ENCODE assay signal across 27 cellular contexts in the genomic region with DNA sequence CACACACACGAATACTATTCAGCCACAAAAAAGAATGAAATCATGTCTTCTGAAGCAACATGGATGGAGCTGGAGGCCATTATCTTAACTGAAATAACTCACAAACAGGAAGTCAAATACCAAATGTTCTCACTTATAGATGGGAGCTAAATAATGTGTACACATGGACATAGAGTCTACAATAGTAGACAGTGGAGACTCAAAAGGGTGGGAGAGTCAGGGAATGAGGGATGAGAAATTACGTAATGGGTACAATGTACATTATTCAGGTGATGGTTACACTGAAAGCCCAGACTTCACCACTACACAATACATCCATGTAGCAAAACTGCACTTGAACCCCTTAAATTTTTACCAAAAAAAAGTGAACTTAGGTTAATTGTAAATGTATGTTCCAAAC.
"Had no signal": no experiment of that assay in that cellular context is flagged by ENCODE, and none has a peak within 500 bp of the region (broad histone marks: within the 10 kb centered on the region; RNA-seq: fewer than 3 reads in every experiment).

No MANE protein-coding gene starts in this region.

- H3K4me3 ChIP-seq: stomach, suprapubic skin, testis, thoracic aorta, thyroid gland, tibial artery, tibial nerve, transverse colon, upper lobe of left lung, upper lobe of right lung, uterus, vagina had no signal

- FAIRE-seq: urothelium cell line had no signal

- H3K36me3 ChIP-seq: uterus had no signal

- H3K4me1 ChIP-seq: stomach, suprapubic skin, testis, thyroid gland, tibial nerve, transverse colon, upper lobe of left lung, upper lobe of right lung, uterus, vagina had no signal

- H3K27ac ChIP-seq: stomach, suprapubic skin, testis, thoracic aorta, thyroid gland, tibial artery, tibial nerve, transverse colon, upper lobe of left lung, upper lobe of right lung, uterus, vagina had no signal

- DNase-seq: stimulated activated CD4-positive, alpha-beta T cell treated with anti-CD3 and anti-CD28 coated beads, Interleukin-2, amount 100 ng/mL, for 48 hours; stimulated activated CD4-positive, alpha-beta T cell treated with anti-CD3 and anti-CD28 coated beads, Interleukin-4, amount 100 ng/mL, for 1 hour; stimulated activated CD4-positive, alpha-beta T cell treated with anti-CD3 and anti-CD28 coated beads, Interleukin-4, amount 100 ng/mL, for 24 hours; stimulated activated CD4-positive, alpha-beta T cell treated with anti-CD3 and anti-CD28 coated beads, Interleukin-4, amount 100 ng/mL, for 4 hours; stimulated activated CD8-positive, alpha-beta memory T cell treated with anti-CD3 and anti-CD28 coated beads, Interleukin-4, amount 100 ng/mL, for 48 hours; stimulated activated naive B cell treated with anti-CD40 and anti-IgM and Interleukin-4, amounts not matched to agents 10 μg/mL and 1 μg/mL and 100 μg/mL, for 72 hours; stimulated activated naive CD4-positive, alpha-beta T cell; stimulated activated naive CD4-positive, alpha-beta T cell treated with Interleukin-2 at 50 U/mL for 16 hours; stimulated activated naive CD8-positive, alpha-beta T cell treated with anti-CD3 and anti-CD28 coated beads, Interleukin-15, amount 100 ng/mL, for 72 hours; stimulated activated naive CD8-positive, alpha-beta T cell treated with anti-CD3 and anti-CD28 coated beads, Interleukin-15, Interleukin-2, amounts not matched to agents 100 U/mL and 50 U/mL, for 24 hours; stomach; substantia nigra; testis; thyroid gland; tibial artery; transverse colon; trophoblast cell; upper lobe of left lung; upper lobe of right lung; uterus had no signal

- H3K9me3 ChIP-seq: stomach, suprapubic skin, testis, thoracic aorta, thyroid gland, tibial artery, tibial nerve, transverse colon, upper lobe of left lung, upper lobe of right lung, uterus, vagina had no signal

- H3K27me3 ChIP-seq: stomach, suprapubic skin, testis, thyroid gland, tibial artery, tibial nerve, transverse colon, upper lobe of left lung, upper lobe of right lung, uterus, vagina had no signal

- ATAC-seq: stimulated activated effector memory CD8-positive, alpha-beta T cell treated with anti-CD3 and anti-CD28 coated beads, Interleukin-12 subunit alpha, Interleukin-12 subunit beta, amount 100 ng/mL, for 72 hours; stimulated activated memory B cell treated with anti-CD40 and anti-IgM and Interleukin-4, amounts not matched to agents 10 μg/mL and 1 μg/mL and 100 μg/mL, for 72 hours; stimulated activated naive B cell treated with anti-CD40 and anti-IgM and Interleukin-4, amounts not matched to agents 10 μg/mL and 1 μg/mL and 100 μg/mL, for 72 hours; stimulated activated naive CD8-positive, alpha-beta T cell treated with anti-CD3 and anti-CD28 coated beads, Interleukin-15, amount 100 ng/mL, for 72 hours; stimulated activated naive CD8-positive, alpha-beta T cell treated with anti-CD3 and anti-CD28 coated beads, Interleukin-15, Interleukin-2, amounts not matched to agents 100 U/mL and 50 U/mL, for 24 hours; upper lobe of right lung had no signal
